19 cellular contexts compared by ENCODE assay signal in genomic region chr2:231300722-231301076, GRCh38.
DNase-seq lines count a peak whose midpoint lies in the region; ATAC-seq, FAIRE-seq and TF ChIP-seq lines count a peak whose summit lies in the region.
"Had no signal": no experiment of that assay in that cellular context is flagged by ENCODE, and none has a peak within 500 bp of the region (broad histone marks: within the 10 kb centered on the region; RNA-seq: fewer than 3 reads in every experiment).

No MANE protein-coding gene starts in this region.

- H3K4ac ChIP-seq in H9 (ENCODE audit: low read depth, low read length): no peak overlapping the region

- H3K4me1 Mint-ChIP-seq in astrocyte (ENCODE audit: low read depth, unreplicated experiment): peaks cover 16% of the 10 kb centered on the region
- H3K4me1 Mint-ChIP-seq in stimulated activated naive B cell treated with anti-CD40 and anti-IgM and Interleukin-4, amounts not matched to agents 10 μg/mL and 1 μg/mL and 100 μg/mL, for 72 hours: peaks cover 31 to 34% of the 10 kb centered on the region in 2 donors
- H3K4me1 Mint-ChIP-seq in WTC11: peaks cover 28% of the 10 kb centered on the region
- peaks cover 8 to 13% of the 10 kb centered on the region in 2 experiments for H3K4me1 Mint-ChIP-seq in H9
- H3K4me1 Mint-ChIP-seq: stimulated activated effector memory CD8-positive, alpha-beta T cell treated with anti-CD3 and anti-CD28 coated beads, Interleukin-12 subunit alpha, Interleukin-12 subunit beta, amount 100 ng/mL, for 72 hours had no signal

- H3K9ac ChIP-seq in astrocyte (ENCODE audit: low read length) (no peak overlapping the region), H9 (ENCODE audit: extremely low read depth, insufficient read length, low read length) (no peak overlapping the region)
- H3K9ac ChIP-seq: parathyroid adenoma had no signal

- H3K27ac Mint-ChIP-seq in astrocyte (ENCODE audit: unreplicated experiment) (no peak overlapping the region), WTC11 (no peak overlapping the region), H9 (no peak overlapping the region)
- H3K27ac Mint-ChIP-seq in stimulated activated naive B cell treated with anti-CD40 and anti-IgM and Interleukin-4, amounts not matched to agents 10 μg/mL and 1 μg/mL and 100 μg/mL, for 72 hours: peak overlapping the region; percentile 60
- H3K27ac Mint-ChIP-seq: activated naive CD4-positive, alpha-beta T cell treated with anti-CD3 and anti-CD28 coated beads, Interleukin-2, amount 50 U/mL, for 24 hours; stimulated activated effector memory CD8-positive, alpha-beta T cell treated with anti-CD3 and anti-CD28 coated beads, Interleukin-12 subunit alpha, Interleukin-12 subunit beta, amount 100 ng/mL, for 72 hours had no signal

- no peaks in the 10 kb centered on the region for H3K23me2 ChIP-seq in H9 (ENCODE audit: insufficient read length, low read depth, low read length, poor library complexity, severe bottlenecking)

- H3K79me1 ChIP-seq in H9 (ENCODE audit: insufficient read depth, low read depth, low read length, poor library complexity, severe bottlenecking): no peaks in the 10 kb centered on the region

- no peak overlapping the region for H4K8ac ChIP-seq in H9 (replicated peaks; ENCODE audit: insufficient read length, low read depth, low read length)

- H2AK5ac ChIP-seq in H9 (ENCODE audit: insufficient read length, low read length): no peak overlapping the region

- H3K9me3 Mint-ChIP-seq in astrocyte (ENCODE audit: unreplicated experiment) (no peaks in the 10 kb centered on the region), WTC11 (no peaks in the 10 kb centered on the region), H9 (no peaks in the 10 kb centered on the region)
- H3K9me3 Mint-ChIP-seq in stimulated activated naive B cell treated with anti-CD40 and anti-IgM and Interleukin-4, amounts not matched to agents 10 μg/mL and 1 μg/mL and 100 μg/mL, for 72 hours: no peaks in the 10 kb centered on the region
- H3K9me3 Mint-ChIP-seq: activated naive CD4-positive, alpha-beta T cell treated with anti-CD3 and anti-CD28 coated beads, Interleukin-2, amount 50 U/mL, for 24 hours; CD8-positive, alpha-beta memory T cell; stimulated activated effector memory CD8-positive, alpha-beta T cell treated with anti-CD3 and anti-CD28 coated beads, Interleukin-12 subunit alpha, Interleukin-12 subunit beta, amount 100 ng/mL, for 72 hours had no signal

- no peak overlapping the region for H3K18ac ChIP-seq in H9 (ENCODE audit: insufficient read length, low read depth, low read length)

- H3K27me3 Mint-ChIP-seq in astrocyte (ENCODE audit: low read depth, unreplicated experiment) (no peaks in the 10 kb centered on the region), WTC11 (ENCODE audit: low read depth) (no peaks in the 10 kb centered on the region), H9 (ENCODE audit: low read depth) (no peaks in the 10 kb centered on the region)
- no peaks in the 10 kb centered on the region for H3K27me3 Mint-ChIP-seq in stimulated activated naive B cell treated with anti-CD40 and anti-IgM and Interleukin-4, amounts not matched to agents 10 μg/mL and 1 μg/mL and 100 μg/mL, for 72 hours
- H3K27me3 Mint-ChIP-seq: activated naive CD4-positive, alpha-beta T cell treated with anti-CD3 and anti-CD28 coated beads, Interleukin-2, amount 50 U/mL, for 24 hours had no signal

- H2BK5ac ChIP-seq in H9 (ENCODE audit: insufficient read length, low read length): no peak overlapping the region

- no peak overlapping the region for H3K27ac ChIP-seq in astrocyte (ENCODE audit: low read depth, low read length)
- no peak overlapping the region for H3K27ac ChIP-seq in H9 (ENCODE audit: insufficient read length, low read depth, low read length)
- H3K27ac ChIP-seq: parathyroid adenoma had no signal

- no peak overlapping the region for H2BK12ac ChIP-seq in H9 (ENCODE audit: insufficient read length, low read depth, low read length)

- H3K9me3 ChIP-seq in astrocyte (ENCODE audit: insufficient read depth, low read depth, low read length) (no peaks in the 10 kb centered on the region), H9 (ENCODE audit: control insufficient read depth, low read depth, low read length) (no peaks in the 10 kb centered on the region)

- no CpG with 5 or more reads among the region's 3 CpGs for WGBS in H9 (ENCODE audit: extremely low coverage, insufficient read length, low lambda C conversion rate)

- H4K91ac ChIP-seq in H9 (ENCODE audit: insufficient read length, low read depth, low read length): no peak overlapping the region

- H2BK120ac ChIP-seq in H9 (ENCODE audit: low read depth, low read length, poor library complexity, severe bottlenecking): no peak overlapping the region

- no peak overlapping the region for H2BK15ac ChIP-seq in H9 (ENCODE audit: low read depth, low read length)

- H3K36me3 Mint-ChIP-seq in astrocyte (ENCODE audit: low read depth, unreplicated experiment) (peaks cover 9% of the 10 kb centered on the region), WTC11 (no peaks in the 10 kb centered on the region), H9 (ENCODE audit: insufficient read depth in 1 of 3, low read depth in 3 of 3) (peaks cover 0 to 6% (median 0%) of the 10 kb centered on the region in 3 experiments; a peak in 2 of 7 replicates)
- peaks cover 7 to 13% of the 10 kb centered on the region in 2 donors for H3K36me3 Mint-ChIP-seq in stimulated activated naive B cell treated with anti-CD40 and anti-IgM and Interleukin-4, amounts not matched to agents 10 μg/mL and 1 μg/mL and 100 μg/mL, for 72 hours
- H3K36me3 Mint-ChIP-seq: activated naive CD4-positive, alpha-beta T cell treated with anti-CD3 and anti-CD28 coated beads, Interleukin-2, amount 50 U/mL, for 24 hours; CD8-positive, alpha-beta memory T cell; stimulated activated effector memory CD8-positive, alpha-beta T cell treated with anti-CD3 and anti-CD28 coated beads, Interleukin-12 subunit alpha, Interleukin-12 subunit beta, amount 100 ng/mL, for 72 hours had no signal

- H3K23ac ChIP-seq in H9 (ENCODE audit: insufficient read length, low read depth, low read length): no peak overlapping the region

- H3K4me2 ChIP-seq in astrocyte (ENCODE audit: low read length) (peak overlapping the region; percentile 10), H9 (ENCODE audit: insufficient read depth, insufficient read length, low read length) (no peak overlapping the region)
- H3K4me2 ChIP-seq: smooth muscle cell had no signal

- FAIRE-seq in astrocyte (lab: Jason Lieb, UNC): no peak
- FAIRE-seq: HTR-8/SVneo, keratinocyte had no signal

- POLR2A ChIA-PET in WTC11 (lab: Charles Lee): no interaction called here

- H3T11ph ChIP-seq in H9 (ENCODE audit: low read length): no peak overlapping the region

- H2BK20ac ChIP-seq in H9 (ENCODE audit: low read depth, low read length, poor library complexity, severe bottlenecking): no peak overlapping the region

- CTCF ChIA-PET in WTC11 (lab: Charles Lee): interaction anchor here (0.8 kb wide), 1 partner anchor 92 kb away, joined by 3 read pairs; no protein-coding TSS in a partner anchor

- TF ChIP-seq CTCF in astrocyte (IDR thresholded peaks at IDR 0.05; ENCODE audit: insufficient read depth, low read depth, low read length): no peak
- no peak for TF ChIP-seq CTCF in WTC11 (IDR thresholded peaks at IDR 0.05)
- TF ChIP-seq CTCF in H9 (conservative IDR thresholded peaks at IDR 0.05): no peak

- no peak overlapping the region for H2AFZ ChIP-seq in astrocyte (ENCODE audit: low read depth, low read length)
- no peak overlapping the region for H2AFZ ChIP-seq in H9 (ENCODE audit: low read length)
- H2AFZ ChIP-seq: parathyroid adenoma had no signal

- ATAC-seq in HG03342 (IDR thresholded peaks at IDR 0.05; ENCODE audit: unreplicated experiment): peak; percentile 46
- peak in 1 of 2 donors; percentile 8 for ATAC-seq in stimulated activated naive B cell treated with anti-CD40 and anti-IgM and Interleukin-4, amounts not matched to agents 10 μg/mL and 1 μg/mL and 100 μg/mL, for 72 hours (replicated peaks)
- no peak for ATAC-seq in WTC11
- ATAC-seq: stimulated activated effector memory CD8-positive, alpha-beta T cell treated with anti-CD3 and anti-CD28 coated beads, Interleukin-12 subunit alpha, Interleukin-12 subunit beta, amount 100 ng/mL, for 72 hours had no signal

- peaks cover 3% of the 10 kb centered on the region for H3K36me3 ChIP-seq in astrocyte (ENCODE audit: insufficient read depth, low read length)

- no peak overlapping the region for H3K4me3 Mint-ChIP-seq in astrocyte (ENCODE audit: unreplicated experiment)
- no peak overlapping the region for H3K4me3 Mint-ChIP-seq in stimulated activated naive B cell treated with anti-CD40 and anti-IgM and Interleukin-4, amounts not matched to agents 10 μg/mL and 1 μg/mL and 100 μg/mL, for 72 hours
- H3K4me3 Mint-ChIP-seq in WTC11: no peak overlapping the region
- H3K4me3 Mint-ChIP-seq in H9: no peak overlapping the region
- H3K4me3 Mint-ChIP-seq: activated naive CD4-positive, alpha-beta T cell treated with anti-CD3 and anti-CD28 coated beads, Interleukin-2, amount 50 U/mL, for 24 hours; CD8-positive, alpha-beta memory T cell; stimulated activated effector memory CD8-positive, alpha-beta T cell treated with anti-CD3 and anti-CD28 coated beads, Interleukin-12 subunit alpha, Interleukin-12 subunit beta, amount 100 ng/mL, for 72 hours had no signal

- no peak overlapping the region for H3K4me3 ChIP-seq in astrocyte (ENCODE audit: insufficient read depth, low read depth, low read length)
- H3K4me3 ChIP-seq: smooth muscle cell had no signal

- H3K27me3 ChIP-seq in astrocyte (ENCODE audit: insufficient read depth, low read length): no peaks in the 10 kb centered on the region
- no peaks in the 10 kb centered on the region for H3K27me3 ChIP-seq in H9 (ENCODE audit: insufficient read depth, low read length)

- no peak overlapping the region for H4K5ac ChIP-seq in H9 (ENCODE audit: insufficient read length, low read depth, low read length)

- H3K79me2 ChIP-seq in astrocyte (ENCODE audit: insufficient read depth, low read length): no peaks in the 10 kb centered on the region
- no peaks in the 10 kb centered on the region for H3K79me2 ChIP-seq in H9 (ENCODE audit: insufficient read depth, low read length)
- H3K79me2 ChIP-seq: parathyroid adenoma had no signal

- H3K4me1 ChIP-seq in astrocyte (ENCODE audit: insufficient read depth, low read length): peaks cover 24% of the 10 kb centered on the region
- no peaks in the 10 kb centered on the region for H3K4me1 ChIP-seq in H9 (ENCODE audit: insufficient read depth, low read length)

- no peaks in the 10 kb centered on the region for H4K20me1 ChIP-seq in astrocyte (ENCODE audit: insufficient read depth, low read length)
- H4K20me1 ChIP-seq in H9 (ENCODE audit: control insufficient read depth, insufficient read depth, insufficient read length): no peaks in the 10 kb centered on the region

- no peak overlapping the region for H3K14ac ChIP-seq in H9 (ENCODE audit: insufficient read depth, low read length)

- no peak overlapping the region for H3K56ac ChIP-seq in H9 (ENCODE audit: insufficient read length, low read depth, low read length)

- DNase-seq in NOMO-1 treated with DMSO at 0.1 percent for 48 hours (lab: John Stamatoyannopoulos, UW; ENCODE audit: unreplicated experiment): peak; percentile 30
- DNase-seq in NOMO-1 treated with dmso at 0.1 percent for 144 hours (lab: John Stamatoyannopoulos, UW; ENCODE audit: unreplicated experiment): no peak
- DNase-seq in astrocyte (ENCODE audit: low read depth): no peak
- no peak for DNase-seq in stimulated activated naive B cell treated with anti-CD40 and anti-IgM and Interleukin-4, amounts not matched to agents 10 μg/mL and 1 μg/mL and 100 μg/mL, for 72 hours
- no peak for DNase-seq in WTC11 (ENCODE audit: low spot score)
- no peak for DNase-seq in central memory CD4-positive, alpha-beta T cell
- no peak for DNase-seq in H9
- DNase-seq: activated CD4-positive, CD25-positive, alpha-beta regulatory T cell treated with anti-CD3 and anti-CD28 coated beads, Interleukin-2, amount 50 U/mL, for 72 hours; activated CD8-positive, alpha-beta memory T cell treated with anti-CD3 and anti-CD28 coated beads, Interleukin-2, amount 50 U/mL, for 48 hours; CD8-positive, alpha-beta memory T cell; NCI-H2081; NCI-H526 had no signal
